In the genomic region with DNA sequence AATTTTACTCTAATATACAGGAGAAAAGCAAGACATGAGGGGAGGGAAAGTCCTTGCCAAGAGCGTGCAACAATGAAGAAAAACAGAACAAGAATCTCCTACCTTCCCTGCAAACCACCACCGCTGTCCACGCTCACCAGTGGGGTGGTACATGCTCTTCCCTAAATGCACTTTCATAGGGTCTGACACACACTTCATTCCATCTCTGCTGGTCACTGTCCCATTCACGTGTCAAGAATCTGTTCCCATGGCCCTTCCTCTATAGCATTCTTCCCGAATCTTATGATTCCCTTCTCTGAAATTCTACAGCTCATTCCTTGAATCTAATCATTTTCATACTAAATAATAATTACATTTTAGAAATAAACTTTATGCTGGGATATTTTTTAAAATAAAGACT, we compare ENCODE assay signal across 23 cellular contexts. TPM values are rescaled to one million over a fixed set of nuclear protein-coding genes. Genes with fewer than 3 reads are reported as not detected.
"Had no signal": no experiment of that assay in that cellular context is flagged by ENCODE, and none has a peak within 500 bp of the region (broad histone marks: within the 10 kb centered on the region; RNA-seq: fewer than 3 reads in every experiment).

No MANE protein-coding gene starts in this region.

- H3K9me3 ChIP-seq: left ventricle myocardium inferior, psoas muscle, tibial nerve had no signal

- DNase-seq: activated CD4-positive, alpha-beta memory T cell treated with anti-CD3 and anti-CD28 coated beads, Interleukin-2, amount 10 ng/mL, durations not matched to agents 7 days and 5 days; activated CD4-positive, alpha-beta T cell treated with anti-CD3 and anti-CD28 coated beads for 4 hours; activated CD8-positive, alpha-beta memory T cell treated with anti-CD3 and anti-CD28 coated beads, Interleukin-2, amount 10 ng/mL, durations not matched to agents 7 days and 5 days; activated naive CD4-positive, alpha-beta T cell; activated naive CD8-positive, alpha-beta T cell treated with anti-CD3 and anti-CD28 coated beads for 36 hours; central memory CD4-positive, alpha-beta T cell; endodermal cell; foreskin melanocyte; glutamatergic neuron; kidney glomerular epithelial cell; left ventricle myocardium inferior; mammary epithelial cell; psoas muscle; right cardiac atrium; small intestine; stimulated activated CD4-positive, alpha-beta T cell treated with anti-CD3 and anti-CD28 coated beads, Interleukin-15, amount 100 ng/mL, for 24 hours; stimulated activated CD4-positive, alpha-beta T cell treated with anti-CD3 and anti-CD28 coated beads, Interleukin-2, amount 100 ng/mL, for 48 hours; T-helper 2 cell had no signal

- H3K4me1 ChIP-seq: left ventricle myocardium inferior, psoas muscle, tibial nerve had no signal

- H3K4me3 ChIP-seq: left ventricle myocardium inferior, psoas muscle, tibial nerve had no signal

- H3K36me3 ChIP-seq: left ventricle myocardium inferior, tibial nerve had no signal

- H3K27ac ChIP-seq: epithelial cell of prostate, left ventricle myocardium inferior, psoas muscle, tibial nerve had no signal

- ATAC-seq: activated CD8-positive, alpha-beta memory T cell treated with anti-CD3 and anti-CD28 coated beads, Interleukin-2, amount 10 ng/mL, durations not matched to agents 7 days and 5 days; psoas muscle; right cardiac atrium; WTC11 had no signal

- FAIRE-seq: colon, small intestine, urothelium cell line had no signal

- H3K27me3 ChIP-seq: tibial nerve had no signal

RNA-seq across cellular contexts. Expression of a gene that starts 11.4 kb away (rescaled TPM):
- total RNA-seq: activated CD4-positive, alpha-beta memory T cell treated with anti-CD3 and anti-CD28 coated beads, Interleukin-2, amount 10 ng/mL, durations not matched to agents 7 days and 5 days; activated CD8-positive, alpha-beta memory T cell treated with anti-CD3 and anti-CD28 coated beads, Interleukin-2, amount 10 ng/mL, durations not matched to agents 7 days and 5 days; activated naive CD8-positive, alpha-beta T cell treated with anti-CD3 and anti-CD28 coated beads for 36 hours had no signal
